In the genomic region with DNA sequence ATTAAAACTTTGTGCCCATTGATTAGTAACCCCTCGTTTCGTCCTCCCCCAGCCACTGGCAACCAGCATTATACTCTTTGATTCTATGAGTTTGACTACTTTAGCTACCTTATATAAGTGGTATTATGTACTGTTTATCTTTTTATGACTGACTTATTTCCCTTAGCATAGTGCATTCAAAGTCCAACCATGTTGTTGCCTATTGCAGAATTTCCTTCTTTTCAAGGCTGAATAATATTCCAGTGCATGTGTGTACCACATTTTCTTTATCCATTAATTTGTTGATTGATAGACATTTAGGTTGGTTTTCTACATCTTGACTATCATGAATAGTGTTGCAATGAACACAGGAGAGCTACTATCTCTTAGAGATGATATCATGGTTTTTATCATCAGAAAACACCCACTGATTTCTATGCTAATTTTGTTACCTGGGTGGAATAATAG, we compare ENCODE assay signal across 39 cellular contexts. TPM values are rescaled to one million over a fixed set of nuclear protein-coding genes. Genes with fewer than 3 reads are reported as not detected.
"Had no signal": no experiment of that assay in that cellular context is flagged by ENCODE, and none has a peak within 500 bp of the region (broad histone marks: within the 10 kb centered on the region; RNA-seq: fewer than 3 reads in every experiment).

No MANE protein-coding gene starts in this region.

- H3K9me3 ChIP-seq: adrenal gland had no signal

- H3K36me3 ChIP-seq: adrenal gland, cardiac muscle cell had no signal

- H3K27ac Mint-ChIP-seq: activated B cell treated with CpG ODN at 0.5 μM for 24 hours; activated CD4-positive, alpha-beta memory T cell treated with anti-CD3 and anti-CD28 coated beads for 36 hours; activated CD4-positive, alpha-beta T cell treated with anti-CD3 and anti-CD28 coated beads, Interleukin-2, amount 10 ng/mL, durations not matched to agents 24 days and 14 days; activated CD8-positive, alpha-beta T cell treated with anti-CD3 and anti-CD28 coated beads for 36 hours; activated naive CD4-positive, alpha-beta T cell treated with anti-CD3 and anti-CD28 coated beads for 36 hours; activated naive CD4-positive, alpha-beta T cell treated with anti-CD3 and anti-CD28 coated beads, Interleukin-2, amount 50 U/mL, for 72 hours; activated naive CD8-positive, alpha-beta T cell treated with anti-CD3 and anti-CD28 coated beads for 36 hours; activated T-cell treated with anti-CD3 and anti-CD28 coated beads, Interleukin-2, amount 50 U/mL, for 72 hours; activated T-helper 1 cell treated with anti-CD3 and anti-CD28 coated beads, Interleukin-12 subunit alpha, Interleukin-12 subunit beta, Interleukin-2, Interleukin-4 antibody, amounts not matched to agents 30 ng/mL and 10 ng/mL and 1 ng/mL, durations not matched to agents 14 hours and 24 hours and 36 hours; activated T-helper 17 cell treated with anti-CD3 and anti-CD28 coated beads, Interleukin-2, amount 50 U/mL, for 72 hours; brain; T-helper 1 cell treated with Interleukin-12 subunit alpha and Interleukin-12 subunit beta and Interleukin-4 antibody, amounts not matched to agents 30 μg/mL and 1 μg/mL, for 36 hours; T-helper 2 cell treated with Interferon-gamma antibody and Interleukin-4, amounts not matched to agents 5 μg/mL and 100 μg/mL, for 36 hours had no signal

- FAIRE-seq: bronchial epithelial cell, TTC549 had no signal

- H3K4me3 ChIP-seq: adrenal gland, cardiac muscle cell had no signal

- H3K27me3 ChIP-seq: adrenal gland, cardiac muscle cell had no signal

- H3K9me3 Mint-ChIP-seq: activated B cell treated with CpG ODN at 0.5 μM for 24 hours; activated CD4-positive, alpha-beta memory T cell treated with anti-CD3 and anti-CD28 coated beads for 36 hours; activated CD4-positive, alpha-beta T cell treated with anti-CD3 and anti-CD28 coated beads, Interleukin-2, amount 10 ng/mL, durations not matched to agents 24 days and 14 days; activated CD8-positive, alpha-beta T cell treated with anti-CD3 and anti-CD28 coated beads for 36 hours; activated naive CD4-positive, alpha-beta T cell treated with anti-CD3 and anti-CD28 coated beads for 36 hours; activated naive CD4-positive, alpha-beta T cell treated with anti-CD3 and anti-CD28 coated beads, Interleukin-2, amount 50 U/mL, for 72 hours; activated naive CD8-positive, alpha-beta T cell treated with anti-CD3 and anti-CD28 coated beads for 36 hours; activated T-cell treated with anti-CD3 and anti-CD28 coated beads, Interleukin-2, amount 50 U/mL, for 4 hours; activated T-cell treated with anti-CD3 and anti-CD28 coated beads, Interleukin-2, amount 50 U/mL, for 72 hours; activated T-helper 1 cell treated with anti-CD3 and anti-CD28 coated beads, Interleukin-12 subunit alpha, Interleukin-12 subunit beta, Interleukin-2, Interleukin-4 antibody, amounts not matched to agents 30 ng/mL and 10 ng/mL and 1 ng/mL, durations not matched to agents 14 hours and 24 hours and 36 hours; activated T-helper 17 cell treated with anti-CD3 and anti-CD28 coated beads, Interleukin-2, amount 50 U/mL, for 72 hours; brain; central memory CD8-positive, alpha-beta T cell; T-helper 1 cell treated with Interleukin-12 subunit alpha and Interleukin-12 subunit beta and Interleukin-4 antibody, amounts not matched to agents 30 μg/mL and 1 μg/mL, for 36 hours; T-helper 2 cell treated with Interferon-gamma antibody and Interleukin-4, amounts not matched to agents 5 μg/mL and 100 μg/mL, for 36 hours had no signal

- H3K36me3 Mint-ChIP-seq: activated CD4-positive, alpha-beta memory T cell treated with anti-CD3 and anti-CD28 coated beads for 36 hours; activated naive CD4-positive, alpha-beta T cell treated with anti-CD3 and anti-CD28 coated beads, Interleukin-2, amount 50 U/mL, for 72 hours; activated naive CD8-positive, alpha-beta T cell treated with anti-CD3 and anti-CD28 coated beads for 36 hours; brain had no signal

- H3K27ac ChIP-seq: adrenal gland, cardiac muscle cell, VCaP had no signal

- H3K4me1 Mint-ChIP-seq: activated B cell treated with CpG ODN at 0.5 μM for 24 hours; activated CD4-positive, alpha-beta T cell treated with anti-CD3 and anti-CD28 coated beads, Interleukin-2, amount 10 ng/mL, durations not matched to agents 24 days and 14 days; activated naive CD8-positive, alpha-beta T cell treated with anti-CD3 and anti-CD28 coated beads for 36 hours; activated T-helper 17 cell treated with anti-CD3 and anti-CD28 coated beads, Interleukin-2, amount 50 U/mL, for 72 hours; brain; central memory CD8-positive, alpha-beta T cell had no signal

- H3K4me3 Mint-ChIP-seq: activated B cell treated with CpG ODN at 0.5 μM for 24 hours; activated CD4-positive, alpha-beta memory T cell treated with anti-CD3 and anti-CD28 coated beads for 36 hours; activated CD4-positive, alpha-beta T cell treated with anti-CD3 and anti-CD28 coated beads, Interleukin-2, amount 10 ng/mL, durations not matched to agents 24 days and 14 days; activated CD8-positive, alpha-beta T cell treated with anti-CD3 and anti-CD28 coated beads for 36 hours; activated naive CD4-positive, alpha-beta T cell treated with anti-CD3 and anti-CD28 coated beads for 36 hours; activated naive CD8-positive, alpha-beta T cell treated with anti-CD3 and anti-CD28 coated beads for 36 hours; activated T-cell treated with anti-CD3 and anti-CD28 coated beads, Interleukin-2, amount 50 U/mL, for 4 hours; activated T-cell treated with anti-CD3 and anti-CD28 coated beads, Interleukin-2, amount 50 U/mL, for 72 hours; activated T-helper 1 cell treated with anti-CD3 and anti-CD28 coated beads, Interleukin-12 subunit alpha, Interleukin-12 subunit beta, Interleukin-2, Interleukin-4 antibody, amounts not matched to agents 30 ng/mL and 10 ng/mL and 1 ng/mL, durations not matched to agents 14 hours and 24 hours and 36 hours; activated T-helper 17 cell treated with anti-CD3 and anti-CD28 coated beads, Interleukin-2, amount 50 U/mL, for 72 hours; brain; central memory CD8-positive, alpha-beta T cell; T-helper 1 cell treated with Interleukin-12 subunit alpha and Interleukin-12 subunit beta and Interleukin-4 antibody, amounts not matched to agents 30 μg/mL and 1 μg/mL, for 36 hours; T-helper 2 cell treated with Interferon-gamma antibody and Interleukin-4, amounts not matched to agents 5 μg/mL and 100 μg/mL, for 36 hours had no signal

- H3K27me3 Mint-ChIP-seq: activated B cell treated with CpG ODN at 0.5 μM for 24 hours; activated CD4-positive, alpha-beta memory T cell treated with anti-CD3 and anti-CD28 coated beads for 36 hours; activated CD4-positive, alpha-beta T cell treated with anti-CD3 and anti-CD28 coated beads, Interleukin-2, amount 10 ng/mL, durations not matched to agents 24 days and 14 days; activated CD8-positive, alpha-beta T cell treated with anti-CD3 and anti-CD28 coated beads for 36 hours; activated naive CD8-positive, alpha-beta T cell treated with anti-CD3 and anti-CD28 coated beads for 36 hours; activated T-helper 17 cell treated with anti-CD3 and anti-CD28 coated beads, Interleukin-2, amount 50 U/mL, for 72 hours; brain; central memory CD8-positive, alpha-beta T cell had no signal

- H3K4me1 ChIP-seq: adrenal gland had no signal

- ATAC-seq: activated CD8-positive, alpha-beta T cell treated with anti-CD3 and anti-CD28 coated beads for 36 hours; activated naive CD4-positive, alpha-beta T cell treated with anti-CD3 and anti-CD28 coated beads, Interleukin-2, amount 50 U/mL, for 72 hours; activated T-cell treated with anti-CD3 and anti-CD28 coated beads, Interleukin-2, amount 50 U/mL, for 4 hours; activated T-cell treated with anti-CD3 and anti-CD28 coated beads, Interleukin-2, amount 50 U/mL, for 72 hours; activated T-helper 17 cell treated with anti-CD3 and anti-CD28 coated beads, Interleukin-2, amount 50 U/mL, for 72 hours had no signal

- DNase-seq: activated B cell treated with CpG ODN at 0.5 μM for 24 hours; activated CD4-positive, alpha-beta memory T cell treated with anti-CD3 and anti-CD28 coated beads for 36 hours; activated CD4-positive, alpha-beta T cell treated with anti-CD3 and anti-CD28 coated beads for 4 hours; activated CD4-positive, alpha-beta T cell treated with anti-CD3 and anti-CD28 coated beads, Interleukin-2, amount 10 ng/mL, durations not matched to agents 24 days and 14 days; activated CD4-positive, alpha-beta T cell treated with anti-CD3 and anti-CD28 coated beads, Interleukin-2, amount 50 U/mL, for 1 hour; activated CD4-positive, alpha-beta T cell treated with anti-CD3 and anti-CD28 coated beads, Interleukin-2, amount 50 U/mL, for 4 hours; activated CD4-positive, CD25-positive, alpha-beta regulatory T cell treated with anti-CD3 and anti-CD28 coated beads, Interleukin-2, amount 50 U/mL, for 72 hours; activated CD8-positive, alpha-beta memory T cell treated with anti-CD3 and anti-CD28 coated beads, Interleukin-2, amount 50 U/mL, for 4 hours; activated CD8-positive, alpha-beta T cell treated with anti-CD3 and anti-CD28 coated beads for 36 hours; activated effector memory CD4-positive, alpha-beta T cell treated with anti-CD3 and anti-CD28 coated beads, Interleukin-2, amount 50 U/mL, for 16 hours; activated gamma-delta T cell treated with Interleukin-2 at 50 U/mL for 16 hours; activated naive CD4-positive, alpha-beta T cell; activated naive CD4-positive, alpha-beta T cell treated with anti-CD3 and anti-CD28 coated beads for 36 hours; activated naive CD4-positive, alpha-beta T cell treated with anti-CD3 and anti-CD28 coated beads, Interleukin-2, amount 50 U/mL, for 16 hours; activated naive CD8-positive, alpha-beta T cell treated with anti-CD3 and anti-CD28 coated beads for 36 hours; activated T-cell treated with anti-CD3 and anti-CD28 coated beads for 4 hours; activated T-cell treated with anti-CD3 and anti-CD28 coated beads, Interleukin-2, amount 50 U/mL, for 1 hour; activated T-cell treated with anti-CD3 and anti-CD28 coated beads, Interleukin-2, amount 50 U/mL, for 4 hours; activated T-cell treated with anti-CD3 and anti-CD28 coated beads, Interleukin-2, amount 50 U/mL, for 72 hours; adrenal gland; amniotic stem cell; aorta; caudate nucleus; cerebellar nuclear complex; T-helper 1 cell; T-helper 2 cell; T-helper 9 cell had no signal

RNA-seq across cellular contexts. Expression of gene ALB, which starts 3.2 kb away (rescaled TPM):
- total RNA-seq: activated B cell treated with CpG ODN at 0.5 μM for 24 hours; activated CD4-positive, alpha-beta memory T cell treated with anti-CD3 and anti-CD28 coated beads for 36 hours; activated CD4-positive, alpha-beta T cell treated with anti-CD3 and anti-CD28 coated beads, Interleukin-2, amount 10 ng/mL, durations not matched to agents 24 days and 14 days; activated CD8-positive, alpha-beta memory T cell treated with anti-CD3 and anti-CD28 coated beads for 36 hours; activated CD8-positive, alpha-beta T cell treated with anti-CD3 and anti-CD28 coated beads for 36 hours; activated naive CD4-positive, alpha-beta T cell treated with anti-CD3 and anti-CD28 coated beads for 36 hours; activated naive CD4-positive, alpha-beta T cell treated with anti-CD3 and anti-CD28 coated beads, Interleukin-2, amount 50 U/mL, for 72 hours; activated naive CD8-positive, alpha-beta T cell treated with anti-CD3 and anti-CD28 coated beads for 36 hours; activated T-helper 1 cell treated with anti-CD3 and anti-CD28 coated beads, Interleukin-12 subunit alpha, Interleukin-12 subunit beta, Interleukin-2, Interleukin-4 antibody, amounts not matched to agents 30 ng/mL and 10 ng/mL and 1 ng/mL, durations not matched to agents 14 hours and 24 hours and 36 hours; activated T-helper 17 cell treated with anti-CD3 and anti-CD28 coated beads, Interleukin-2, amount 50 U/mL, for 72 hours; bronchial epithelial cell had no signal

RNA-seq across cellular contexts. Expression of gene AFP, which starts 28.8 kb away (rescaled TPM):
- total RNA-seq: activated B cell treated with CpG ODN at 0.5 μM for 24 hours; activated CD4-positive, alpha-beta memory T cell treated with anti-CD3 and anti-CD28 coated beads for 36 hours; activated CD4-positive, alpha-beta T cell treated with anti-CD3 and anti-CD28 coated beads, Interleukin-2, amount 10 ng/mL, durations not matched to agents 24 days and 14 days; activated CD8-positive, alpha-beta memory T cell treated with anti-CD3 and anti-CD28 coated beads for 36 hours; activated CD8-positive, alpha-beta T cell treated with anti-CD3 and anti-CD28 coated beads for 36 hours; activated naive CD4-positive, alpha-beta T cell treated with anti-CD3 and anti-CD28 coated beads for 36 hours; activated naive CD4-positive, alpha-beta T cell treated with anti-CD3 and anti-CD28 coated beads, Interleukin-2, amount 50 U/mL, for 72 hours; activated naive CD8-positive, alpha-beta T cell treated with anti-CD3 and anti-CD28 coated beads for 36 hours; activated T-cell treated with anti-CD3 and anti-CD28 coated beads, Interleukin-2, amount 50 U/mL, for 72 hours; activated T-helper 1 cell treated with anti-CD3 and anti-CD28 coated beads, Interleukin-12 subunit alpha, Interleukin-12 subunit beta, Interleukin-2, Interleukin-4 antibody, amounts not matched to agents 30 ng/mL and 10 ng/mL and 1 ng/mL, durations not matched to agents 14 hours and 24 hours and 36 hours; activated T-helper 17 cell treated with anti-CD3 and anti-CD28 coated beads, Interleukin-2, amount 50 U/mL, for 72 hours; bronchial epithelial cell had no signal
- polyA plus RNA-seq: aorta had no signal
